ENCODE assay signal across 22 cellular contexts in the genomic region with DNA sequence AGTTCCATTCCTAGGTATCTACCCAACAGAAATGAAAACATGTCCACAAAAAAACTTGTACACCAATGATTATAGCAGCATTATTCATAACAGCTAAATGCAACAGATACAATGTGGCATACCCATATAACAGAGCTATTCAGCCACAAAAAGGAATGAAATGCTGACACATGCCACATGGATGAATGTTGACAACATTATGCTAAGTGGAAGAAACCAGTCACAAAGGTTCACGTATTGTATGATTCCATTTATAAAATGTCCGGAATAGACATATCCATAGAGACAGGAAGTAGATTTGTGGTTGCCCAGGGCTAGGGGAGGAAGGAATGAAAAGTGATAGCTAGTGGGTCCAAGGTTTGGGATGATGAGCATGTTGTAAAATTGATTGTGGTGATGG.
"Had no signal": no experiment of that assay in that cellular context is flagged by ENCODE, and none has a peak within 500 bp of the region (broad histone marks: within the 10 kb centered on the region; RNA-seq: fewer than 3 reads in every experiment).

No MANE protein-coding gene starts in this region.

- H3K4me1 Mint-ChIP-seq: activated CD4-positive, alpha-beta memory T cell treated with anti-CD3 and anti-CD28 coated beads, Interleukin-2, amount 10 ng/mL, durations not matched to agents 7 days and 5 days; activated naive CD4-positive, alpha-beta T cell treated with anti-CD3 and anti-CD28 coated beads, Interleukin-2, amount 10 ng/mL, durations not matched to agents 7 days and 5 days; activated naive CD8-positive, alpha-beta T cell treated with anti-CD3 and anti-CD28 coated beads for 36 hours had no signal

- H3K27ac Mint-ChIP-seq: activated B cell treated with CpG ODN at 0.5 μM for 24 hours; activated CD4-positive, alpha-beta memory T cell treated with anti-CD3 and anti-CD28 coated beads, Interleukin-2, amount 10 ng/mL, durations not matched to agents 7 days and 5 days; activated CD4-positive, alpha-beta T cell treated with anti-CD3 and anti-CD28 coated beads, Interleukin-2, amount 10 ng/mL, durations not matched to agents 7 days and 5 days; activated naive CD4-positive, alpha-beta T cell treated with anti-CD3 and anti-CD28 coated beads, Interleukin-2, amount 10 ng/mL, durations not matched to agents 7 days and 5 days; activated naive CD8-positive, alpha-beta T cell treated with anti-CD3 and anti-CD28 coated beads for 36 hours; activated T-cell treated with anti-CD3 and anti-CD28 coated beads, Interleukin-2, amount 50 U/mL, for 72 hours; activated T-helper 2 cell treated with anti-CD3 and anti-CD28 coated beads, Interferon-gamma antibody, Interleukin-2, Interleukin-4, amounts not matched to agents 10 μg/mL and 5 μg/mL and 100 μg/mL, durations not matched to agents 14 hours and 24 hours and 36 hours; T-helper 1 cell treated with Interleukin-12 subunit alpha and Interleukin-12 subunit beta and Interleukin-4 antibody, amounts not matched to agents 30 μg/mL and 1 μg/mL, for 36 hours had no signal

- H3K4me3 Mint-ChIP-seq: activated B cell treated with CpG ODN at 0.5 μM for 24 hours; activated CD4-positive, alpha-beta memory T cell treated with anti-CD3 and anti-CD28 coated beads, Interleukin-2, amount 10 ng/mL, durations not matched to agents 7 days and 5 days; activated CD4-positive, alpha-beta T cell treated with anti-CD3 and anti-CD28 coated beads, Interleukin-2, amount 10 ng/mL, durations not matched to agents 7 days and 5 days; activated naive CD4-positive, alpha-beta T cell treated with anti-CD3 and anti-CD28 coated beads, Interleukin-2, amount 10 ng/mL, durations not matched to agents 7 days and 5 days; activated naive CD8-positive, alpha-beta T cell treated with anti-CD3 and anti-CD28 coated beads for 36 hours; activated T-cell treated with anti-CD3 and anti-CD28 coated beads, Interleukin-2, amount 50 U/mL, for 72 hours; T-helper 1 cell treated with Interleukin-12 subunit alpha and Interleukin-12 subunit beta and Interleukin-4 antibody, amounts not matched to agents 30 μg/mL and 1 μg/mL, for 36 hours had no signal

- H3K27me3 Mint-ChIP-seq: activated B cell treated with CpG ODN at 0.5 μM for 24 hours; activated CD4-positive, alpha-beta memory T cell treated with anti-CD3 and anti-CD28 coated beads, Interleukin-2, amount 10 ng/mL, durations not matched to agents 7 days and 5 days; activated CD4-positive, alpha-beta T cell treated with anti-CD3 and anti-CD28 coated beads, Interleukin-2, amount 10 ng/mL, durations not matched to agents 7 days and 5 days; activated naive CD4-positive, alpha-beta T cell treated with anti-CD3 and anti-CD28 coated beads, Interleukin-2, amount 10 ng/mL, durations not matched to agents 7 days and 5 days; activated naive CD8-positive, alpha-beta T cell treated with anti-CD3 and anti-CD28 coated beads for 36 hours had no signal

- ATAC-seq: activated T-cell treated with anti-CD3 and anti-CD28 coated beads, Interleukin-2, amount 50 U/mL, for 72 hours; Panc1 had no signal

- DNase-seq: activated B cell treated with CpG ODN at 0.5 μM for 24 hours; activated CD4-positive, alpha-beta memory T cell treated with anti-CD3 and anti-CD28 coated beads, Interleukin-2, amount 10 ng/mL, durations not matched to agents 7 days and 5 days; activated CD4-positive, alpha-beta T cell treated with anti-CD3 and anti-CD28 coated beads for 1 hour; activated CD4-positive, alpha-beta T cell treated with anti-CD3 and anti-CD28 coated beads, Interleukin-2, amount 10 ng/mL, durations not matched to agents 7 days and 5 days; activated CD8-positive, alpha-beta memory T cell treated with anti-CD3 and anti-CD28 coated beads, Interleukin-2, amount 50 U/mL, for 4 hours; activated gamma-delta T cell treated with Interleukin-2 at 50 U/mL for 16 hours; activated naive CD4-positive, alpha-beta T cell treated with anti-CD3 and anti-CD28 coated beads, Interleukin-2, amount 10 ng/mL, durations not matched to agents 7 days and 5 days; activated naive CD8-positive, alpha-beta T cell treated with anti-CD3 and anti-CD28 coated beads for 36 hours; activated T-cell treated with anti-CD3 and anti-CD28 coated beads, Interleukin-2, amount 50 U/mL, for 72 hours; MM.1S; NCI-H1105; NCI-H1436 treated with DMSO at 0.1 percent for 48 hours; NCI-H187; NCI-H2081; NCI-H510A treated with DMSO at 0.1 percent for 48 hours; NCI-H69; NK-92 treated with Interleukin-12 subunit alpha and Interleukin-12 subunit beta, amount 100 ng/mL, for 24 hours; OCI-M1; SHP77 had no signal

- H3K9me3 Mint-ChIP-seq: activated B cell treated with CpG ODN at 0.5 μM for 24 hours; activated CD4-positive, alpha-beta memory T cell treated with anti-CD3 and anti-CD28 coated beads, Interleukin-2, amount 10 ng/mL, durations not matched to agents 7 days and 5 days; activated CD4-positive, alpha-beta T cell treated with anti-CD3 and anti-CD28 coated beads, Interleukin-2, amount 10 ng/mL, durations not matched to agents 7 days and 5 days; activated naive CD4-positive, alpha-beta T cell treated with anti-CD3 and anti-CD28 coated beads, Interleukin-2, amount 10 ng/mL, durations not matched to agents 7 days and 5 days; activated naive CD8-positive, alpha-beta T cell treated with anti-CD3 and anti-CD28 coated beads for 36 hours; activated T-cell treated with anti-CD3 and anti-CD28 coated beads, Interleukin-2, amount 50 U/mL, for 72 hours; activated T-helper 2 cell treated with anti-CD3 and anti-CD28 coated beads, Interferon-gamma antibody, Interleukin-2, Interleukin-4, amounts not matched to agents 10 μg/mL and 5 μg/mL and 100 μg/mL, durations not matched to agents 14 hours and 24 hours and 36 hours; T-helper 1 cell treated with Interleukin-12 subunit alpha and Interleukin-12 subunit beta and Interleukin-4 antibody, amounts not matched to agents 30 μg/mL and 1 μg/mL, for 36 hours had no signal
